10 cellular contexts compared by ENCODE assay signal in the genomic region with DNA sequence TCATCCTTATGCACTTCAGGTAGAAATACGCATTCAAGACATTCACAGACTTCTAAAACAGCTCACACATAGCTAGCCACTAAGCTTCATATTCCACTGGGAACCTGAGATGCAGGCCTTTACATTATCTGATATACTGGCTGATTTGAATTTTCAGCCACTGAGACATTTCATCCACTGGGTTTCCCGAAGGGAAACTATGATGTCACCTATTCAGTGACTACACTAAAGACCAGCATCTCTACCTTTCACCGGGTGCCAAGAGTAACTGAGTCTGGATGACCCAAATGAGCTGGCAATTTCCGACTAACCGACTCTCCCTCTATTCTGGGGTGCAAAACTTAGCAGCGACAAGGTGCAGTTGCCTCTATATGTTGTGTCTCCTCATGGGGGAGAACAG.
"Had no signal": no experiment of that assay in that cellular context is flagged by ENCODE, and none has a peak within 500 bp of the region (broad histone marks: within the 10 kb centered on the region; RNA-seq: fewer than 3 reads in every experiment).

No MANE protein-coding gene starts in this region.

- H3K4me1 ChIP-seq: HAP-1 had no signal

- H3K27me3 Mint-ChIP-seq: IgD-negative memory B cell had no signal

- H3K9me3 Mint-ChIP-seq: HFFc6 had no signal

- H2AFZ ChIP-seq: GM23248 had no signal

- H3K9ac ChIP-seq: GM23248, KMS-11 had no signal

- H3K9me3 ChIP-seq: HAP-1 had no signal

- H3K27ac ChIP-seq: GM23248, KMS-11 had no signal

- H3K4me2 ChIP-seq: KMS-11 had no signal

- H3K4me3 Mint-ChIP-seq: HFFc6 had no signal

- H3K4me3 ChIP-seq: GM23248, HAP-1 had no signal

- ATAC-seq: HCT116 had no signal

- H3K36me3 ChIP-seq: HAP-1 had no signal

- DNase-seq: GM23248, GOT3, H7, HFFc6, KBM-7 had no signal

- H3K27ac Mint-ChIP-seq: HFFc6 had no signal

- FAIRE-seq: HTR-8/SVneo had no signal
